Comparison of ENCODE assay signal across 2 cellular contexts in genomic region chr1:16349847-16350406, GRCh38.
TF ChIP-seq lines count a peak whose summit lies in the region.

No MANE protein-coding gene starts in this region.

TF ChIP-seq in A549, 52 proteins besides CTCF, POLR2A, EP300 and RAD21 (continued from another document):
- TF ChIP-seq PBX3 (IDR thresholded peaks at IDR 0.05), result no peak
- no peak for TF ChIP-seq CBX2 (IDR thresholded peaks at IDR 0.05; ENCODE audit: borderline replicate concordance, low read depth)
- no peak for TF ChIP-seq USF2 (IDR thresholded peaks at IDR 0.05)
- no peak for TF ChIP-seq SREBF2 (IDR thresholded peaks at IDR 0.05)
- no peak for TF ChIP-seq KDM5A (IDR thresholded peaks at IDR 0.05)
- TF ChIP-seq NR3C1 (IDR thresholded peaks at IDR 0.05), result no peak
- no peak for TF ChIP-seq TFCP2L1 (CRISPR knock-in tag; IDR thresholded peaks at IDR 0.05)
- no peak for TF ChIP-seq TP53 (CRISPR knock-in tag; IDR thresholded peaks at IDR 0.05)
- no peak for TF ChIP-seq ZNF302 (CRISPR knock-in tag; IDR thresholded peaks at IDR 0.05)
- TF ChIP-seq, protein P1, sequence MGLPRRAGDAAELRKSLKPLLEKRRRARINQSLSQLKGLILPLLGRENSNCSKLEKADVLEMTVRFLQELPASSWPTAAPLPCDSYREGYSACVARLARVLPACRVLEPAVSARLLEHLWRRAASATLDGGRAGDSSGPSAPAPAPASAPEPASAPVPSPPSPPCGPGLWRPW (IDR thresholded peaks at IDR 0.05), result no peak
- TF ChIP-seq REST (IDR thresholded peaks at IDR 0.05), result no peak
- TF ChIP-seq FOXS1 (CRISPR knock-in tag; IDR thresholded peaks at IDR 0.05), result no peak
- TF ChIP-seq E2F6 (IDR thresholded peaks at IDR 0.05; ENCODE audit: borderline replicate concordance, low read depth), result no peak
- TF ChIP-seq GATA3 (IDR thresholded peaks at IDR 0.05; ENCODE audit: borderline replicate concordance), result no peak
- TF ChIP-seq CEBPB (IDR thresholded peaks at IDR 0.05), result no peak

TF ChIP-seq in HCT116, 20 proteins besides CTCF, POLR2A, EP300 and RAD21 (continued from another document):
- TF ChIP-seq REST (IDR thresholded peaks at IDR 0.05; ENCODE audit: low read depth) (no peak), EGR1 (IDR thresholded peaks at IDR 0.05; ENCODE audit: low read depth) (no peak)
